In genomic region chr11:45209480-45209879, GRCh38 we compare ENCODE assay signal across 16 cellular contexts.
DNase-seq lines count a peak whose midpoint lies in the region; ATAC-seq and TF ChIP-seq lines count a peak whose summit lies in the region.
"Had no signal": no experiment of that assay in that cellular context is flagged by ENCODE, and none has a peak within 500 bp of the region (broad histone marks: within the 10 kb centered on the region; RNA-seq: fewer than 3 reads in every experiment).

No MANE protein-coding gene starts in this region.

- H3K27ac ChIP-seq in breast epithelium, result peak overlapping the region; percentile 17 to 91
- H3K27ac ChIP-seq in aorta (ENCODE audit: low read depth in 1 of 2, low read length in 2 of 2), result peak overlapping the region; percentile 28 to 88
- no peak overlapping the region for H3K27ac ChIP-seq in SJCRH30
- H3K27ac ChIP-seq: A549, epithelial cell of prostate, SK-N-MC had no signal

- H3K27ac Mint-ChIP-seq in MCF 10A (ENCODE audit: low read depth, unreplicated experiment), result no peak overlapping the region

- no peaks in the 10 kb centered on the region for H3K9me3 Mint-ChIP-seq in MCF 10A (ENCODE audit: unreplicated experiment)
- no peaks in the 10 kb centered on the region for H3K9me3 Mint-ChIP-seq in activated T-cell treated with anti-CD3 and anti-CD28 coated beads, Interleukin-2, amount 50 U/mL, for 4 hours
- H3K9me3 Mint-ChIP-seq: stimulated activated naive CD8-positive, alpha-beta T cell treated with anti-CD3 and anti-CD28 coated beads, Interleukin-15, amount 100 ng/mL, for 72 hours had no signal

- CTCF ChIA-PET in MCF 10A (lab: Yijun Ruan, JAX), result no interaction called here

- no peaks in the 10 kb centered on the region for H3K27me3 Mint-ChIP-seq in MCF 10A (ENCODE audit: insufficient read depth, unreplicated experiment)
- no peaks in the 10 kb centered on the region for H3K27me3 Mint-ChIP-seq in activated T-cell treated with anti-CD3 and anti-CD28 coated beads, Interleukin-2, amount 50 U/mL, for 4 hours (ENCODE audit: low read depth)
- H3K27me3 Mint-ChIP-seq: stimulated activated naive CD8-positive, alpha-beta T cell treated with anti-CD3 and anti-CD28 coated beads, Interleukin-15, amount 100 ng/mL, for 72 hours had no signal

- BruUV-seq in MCF 10A (replicated peaks; lab: Mats Ljungman, UMichigan), result no TSS peak

- peak overlapping the region in 1 of 3 donors; percentile 49 for H3K4me3 ChIP-seq in breast epithelium
- no peak overlapping the region for H3K4me3 ChIP-seq in aorta (ENCODE audit: low read length in 2 of 2)
- no peak overlapping the region for H3K4me3 ChIP-seq in SJCRH30
- H3K4me3 ChIP-seq: A549, SK-N-MC had no signal

- ATAC-seq in sciatic nerve (peak; percentile 3), aorta (ENCODE audit: low FRiP score) (peak; percentile 1)
- ATAC-seq in activated T-cell treated with anti-CD3 and anti-CD28 coated beads, Interleukin-2, amount 50 U/mL, for 4 hours, result no peak
- ATAC-seq: A549; stimulated activated naive CD8-positive, alpha-beta T cell treated with anti-CD3 and anti-CD28 coated beads, Interleukin-15, amount 100 ng/mL, for 72 hours had no signal

- no peaks in the 10 kb centered on the region for H3K4me1 Mint-ChIP-seq in MCF 10A (ENCODE audit: insufficient read depth, unreplicated experiment)
- H3K4me1 Mint-ChIP-seq in activated T-cell treated with anti-CD3 and anti-CD28 coated beads, Interleukin-2, amount 50 U/mL, for 4 hours (ENCODE audit: low read depth), result no peaks in the 10 kb centered on the region

- 18 to 20% methylated on average over 11 of the region's 11 CpGs for WGBS in aorta, 2 donors

- POLR2A ChIA-PET in MCF 10A (lab: Yijun Ruan, JAX), result no interaction called here

- intact Hi-C loops in breast epithelium (cut with DNase I; ENCODE audit: low total_unique reads), result no loop called here
- intact Hi-C loops in MCF 10A (cut with micrococcal nuclease), result no loop called here
- intact Hi-C loops in sciatic nerve (cut with DNase I), result no loop called here
- intact Hi-C loops in aorta (cut with DNase I), result no loop called here

- H3K9me3 ChIP-seq in breast epithelium (no peaks in the 10 kb centered on the region), aorta (ENCODE audit: control insufficient read depth, low read length) (no peaks in the 10 kb centered on the region), SJCRH30 (replicated peaks) (no peaks in the 10 kb centered on the region)
- H3K9me3 ChIP-seq: A549 had no signal

- H3K36me3 ChIP-seq in breast epithelium (no peaks in the 10 kb centered on the region), aorta (ENCODE audit: control insufficient read depth in 1 of 2, insufficient read depth in 2 of 2, low read length in 1 of 2) (peaks cover 2% of the 10 kb centered on the region in 2 donors), SJCRH30 (peaks cover 10% of the 10 kb centered on the region)

- peaks cover 0 to 4% of the 10 kb centered on the region in 2 donors for H3K4me1 ChIP-seq in breast epithelium
- H3K4me1 ChIP-seq in aorta (ENCODE audit: control insufficient read depth in 1 of 2, insufficient read depth in 2 of 2, low read length in 2 of 2), result no peaks in the 10 kb centered on the region
- H3K4me1 ChIP-seq in SJCRH30, result no peaks in the 10 kb centered on the region
- H3K4me1 ChIP-seq: A549 had no signal

- TF ChIP-seq POLR2A in breast epithelium (IDR thresholded peaks at IDR 0.05), result no peak

- DNase-seq in breast epithelium (ENCODE audit: low spot score in 2 of 2) (no peak), MCF 10A (ENCODE audit: unreplicated experiment) (no peak), inferior parietal cortex (ENCODE audit: extremely low spot score) (peak; percentile 16), sciatic nerve (ENCODE audit: low spot score) (no peak), aorta (no peak), NOMO-1 treated with dmso at 0.1 percent for 144 hours (lab: John Stamatoyannopoulos, UW; ENCODE audit: unreplicated experiment) (no peak), SJCRH30 (no peak)
- no peak for DNase-seq in activated T-cell treated with anti-CD3 and anti-CD28 coated beads, Interleukin-2, amount 50 U/mL, for 4 hours
- DNase-seq: activated T-cell treated with anti-CD3 and anti-CD28 coated beads for 4 hours; GOT3; NCI-H1694; NCI-H774; stimulated activated naive CD8-positive, alpha-beta T cell treated with anti-CD3 and anti-CD28 coated beads, Interleukin-15, amount 100 ng/mL, for 72 hours had no signal

- peaks cover 6% of the 10 kb centered on the region for H3K36me3 Mint-ChIP-seq in MCF 10A (ENCODE audit: insufficient read depth, unreplicated experiment)
- peaks cover 9% of the 10 kb centered on the region for H3K36me3 Mint-ChIP-seq in activated T-cell treated with anti-CD3 and anti-CD28 coated beads, Interleukin-2, amount 50 U/mL, for 4 hours (ENCODE audit: insufficient read depth)

- TF ChIP-seq CTCF in breast epithelium (IDR thresholded peaks at IDR 0.05), result no peak
- TF ChIP-seq CTCF in MCF 10A (IDR thresholded peaks at IDR 0.05; ENCODE audit: unreplicated experiment), result no peak

- H3K27me3 ChIP-seq in breast epithelium (no peaks in the 10 kb centered on the region), aorta (ENCODE audit: control insufficient read depth in 1 of 2, insufficient read depth in 2 of 2, low read length in 1 of 2) (no peaks in the 10 kb centered on the region), SJCRH30 (no peaks in the 10 kb centered on the region)

- no peak overlapping the region for H3K4me3 Mint-ChIP-seq in MCF 10A (ENCODE audit: unreplicated experiment)
- H3K4me3 Mint-ChIP-seq in activated T-cell treated with anti-CD3 and anti-CD28 coated beads, Interleukin-2, amount 50 U/mL, for 4 hours, result no peak overlapping the region
- H3K4me3 Mint-ChIP-seq: stimulated activated naive CD8-positive, alpha-beta T cell treated with anti-CD3 and anti-CD28 coated beads, Interleukin-15, amount 100 ng/mL, for 72 hours had no signal

Comparison
In these comparisons a context has a peak if more than half of its experiments do, and no peak if none do; other contexts are left out.
1. ATAC-seq: peak in sciatic nerve (single experiment) and aorta (single experiment); none in activated T-cell treated with anti-CD3 and anti-CD28 coated beads, Interleukin-2, amount 50 U/mL, for 4 hours (0 of 2).